Comparison of ENCODE assay signal across 8 cellular contexts in genomic region chr6:42890311-42891198, GRCh38. TPM values are rescaled to one million over a fixed set of nuclear protein-coding genes. Genes with fewer than 3 reads are reported as not detected.
DNase-seq lines count a peak whose midpoint lies in the region; ATAC-seq and TF ChIP-seq lines count a peak whose summit lies in the region.

No MANE protein-coding gene starts in this region.

- H3K4me3 Mint-ChIP-seq in activated naive CD8-positive, alpha-beta T cell = peak overlapping the region; percentile 95
- peak overlapping the region; percentile 88 for H3K4me3 Mint-ChIP-seq in glutamatergic neuron (ENCODE audit: unreplicated experiment)

- H3K27me3 ChIP-seq in osteoblast (ENCODE audit: insufficient read depth, low read length) (no peaks in the 10 kb centered on the region), testis (no peaks in the 10 kb centered on the region)

- H3K79me2 ChIP-seq in osteoblast (ENCODE audit: insufficient read depth, low read length) = peaks cover 6% of the 10 kb centered on the region

- H4K20me1 ChIP-seq in osteoblast (ENCODE audit: insufficient read depth, low read length) = no peaks in the 10 kb centered on the region

- TF ChIP-seq POLR2A in testis (IDR thresholded peaks at IDR 0.05) = no peak

- peaks cover 28% of the 10 kb centered on the region for H3K4me1 Mint-ChIP-seq in activated naive CD8-positive, alpha-beta T cell (ENCODE audit: low read depth)
- peaks cover 4% of the 10 kb centered on the region for H3K4me1 Mint-ChIP-seq in glutamatergic neuron (ENCODE audit: low read depth, unreplicated experiment)

- H3K4me1 ChIP-seq in osteoblast (ENCODE audit: insufficient read depth, low read length) (peaks cover 9% of the 10 kb centered on the region), testis (peaks cover 21% of the 10 kb centered on the region)

- CTCF ChIA-PET in HEK293T (lab: Yijun Ruan, JAX) = interaction anchor here (1.3 kb wide), 1 partner anchor 229 kb away, joined by 4 read pairs; no protein-coding TSS in a partner anchor

- H3K4me3 ChIP-seq in osteoblast (ENCODE audit: insufficient read depth, low read length) = peak overlapping the region; percentile 88
- H3K4me3 ChIP-seq in testis = peak overlapping the region; percentile 68 to 83

- H3K27ac ChIP-seq in osteoblast (ENCODE audit: low read depth, low read length) = peak overlapping the region; percentile 93
- H3K27ac ChIP-seq in testis = peak overlapping the region; percentile 78 to 83

- H3K27me3 Mint-ChIP-seq in activated naive CD8-positive, alpha-beta T cell = no peaks in the 10 kb centered on the region
- peaks cover 3% of the 10 kb centered on the region for H3K27me3 Mint-ChIP-seq in glutamatergic neuron (ENCODE audit: unreplicated experiment)

- H3K27ac Mint-ChIP-seq in activated naive CD8-positive, alpha-beta T cell = peak overlapping the region; percentile 98
- H3K27ac Mint-ChIP-seq in glutamatergic neuron (ENCODE audit: unreplicated experiment) = peak overlapping the region; percentile 92

- ATAC-seq in SK-N-SH treated with all-trans-retinoic acid at 6 μM for 48 hours = peak; percentile 96

- H3K9me3 ChIP-seq in osteoblast (ENCODE audit: low read depth, low read length) = no peaks in the 10 kb centered on the region
- no peaks in the 10 kb centered on the region for H3K9me3 ChIP-seq in testis

- WGBS in testis, 2 donors = 0 to 1% methylated on average over 40 to 47 of the region's 63 CpGs

- POLR2A ChIA-PET in HEK293T (lab: Yijun Ruan, JAX) = interaction anchor here (0.9 to 3.6 kb wide), 2 partner anchors 10 to 39 kb away, joined by 3 to 15 read pairs; partner anchors contain the start of gene RPL7L1

- peak overlapping the region; percentile 86 for H2AFZ ChIP-seq in osteoblast (ENCODE audit: low read length)

- H3K9me3 Mint-ChIP-seq in activated naive CD8-positive, alpha-beta T cell (ENCODE audit: low read depth) = no peaks in the 10 kb centered on the region
- no peaks in the 10 kb centered on the region for H3K9me3 Mint-ChIP-seq in glutamatergic neuron (ENCODE audit: unreplicated experiment)

- TF ChIP-seq CTCF in glutamatergic neuron (IDR thresholded peaks at IDR 0.05; ENCODE audit: partially characterized antibody, unreplicated experiment) (no peak), osteoblast (IDR thresholded peaks at IDR 0.05; ENCODE audit: extremely low read depth, low read depth, low read length) (no peak), testis (IDR thresholded peaks at IDR 0.05) (no peak)

- DNase-seq in GM03348 (ENCODE audit: low spot score) = peak; percentile 97
- peak; percentile 86 for DNase-seq in HEK293T (ENCODE audit: extremely low spot score)
- peak; percentile 93 for DNase-seq in NAMALWA (ENCODE audit: low spot score)
- peak; percentile 93 for DNase-seq in glutamatergic neuron
- peak; percentile 94 for DNase-seq in osteoblast (ENCODE audit: insufficient read length, low spot score, missing footprints)
- peak; percentile 97 for DNase-seq in testis

- H3K36me3 Mint-ChIP-seq in activated naive CD8-positive, alpha-beta T cell = no peaks in the 10 kb centered on the region
- no peaks in the 10 kb centered on the region for H3K36me3 Mint-ChIP-seq in glutamatergic neuron (ENCODE audit: unreplicated experiment)

- intact Hi-C loops in testis (cut with DNase I; ENCODE audit: low total_unique reads) = no loop called here

- H3K36me3 ChIP-seq in osteoblast (ENCODE audit: insufficient read depth, low read length) (peaks cover 18% of the 10 kb centered on the region), testis (ENCODE audit: low read depth, missing control alignments) (no peaks in the 10 kb centered on the region)

- H3K4me2 ChIP-seq in osteoblast (ENCODE audit: insufficient read depth, low read length) = peak overlapping the region; percentile 91

TF ChIP-seq in HEK293T, 16 proteins besides CTCF, POLR2A, EP300 and RAD21:
- TF ChIP-seq HDGF (IDR thresholded peaks at IDR 0.05; ENCODE audit: borderline replicate concordance) (no peak), CTBP1 (IDR thresholded peaks at IDR 0.05; ENCODE audit: borderline replicate concordance) (no peak), NFRKB (IDR thresholded peaks at IDR 0.05) (no peak), FOXK2 (IDR thresholded peaks at IDR 0.05) (no peak), L3MBTL2 (conservative IDR thresholded peaks at IDR 0.05) (peak; percentile 71), ARNT (IDR thresholded peaks at IDR 0.05) (no peak), ELF4 (IDR thresholded peaks at IDR 0.05) (peak; percentile 91), FOXM1 (IDR thresholded peaks at IDR 0.05; ENCODE audit: borderline replicate concordance) (no peak; the same call in 1 of the 2 replicates), BHLHE40 (IDR thresholded peaks at IDR 0.05; ENCODE audit: borderline replicate concordance) (peak; percentile 53; the same call in 1 of the 2 replicates), FOXA1 (IDR thresholded peaks at IDR 0.05) (no peak), PKNOX1 (IDR thresholded peaks at IDR 0.05) (peak; percentile 28; the same call in 1 of the 2 replicates)

TF ChIP-seq in SK-N-SH treated with all-trans-retinoic acid at 6 μM for 48 hours, 23 proteins besides CTCF, POLR2A, EP300 and RAD21 (continues in another document):
- TF ChIP-seq TCF4 (CRISPR knock-in tag; IDR thresholded peaks at IDR 0.05; ENCODE audit: borderline replicate concordance) (0 out of 2 replicates have a peak, but pooled peaks have one; percentile 10), GLIS3 (CRISPR knock-in tag; IDR thresholded peaks at IDR 0.05) (peak; percentile 96), TOX (CRISPR knock-in tag; IDR thresholded peaks at IDR 0.05; ENCODE audit: borderline replicate concordance) (peak; percentile 28; the same call in 1 of the 2 replicates), ZNF565 (CRISPR knock-in tag; conservative IDR thresholded peaks at IDR 0.05; ENCODE audit: low read depth) (no peak), CSRNP3 (CRISPR knock-in tag; IDR thresholded peaks at IDR 0.05) (no peak), RARB (CRISPR knock-in tag; IDR thresholded peaks at IDR 0.05) (no peak; the same call in 1 of the 2 replicates), CSDC2 (CRISPR knock-in tag; IDR thresholded peaks at IDR 0.05) (no peak), OSR1 (CRISPR knock-in tag; IDR thresholded peaks at IDR 0.05) (no peak), ZFP3 (CRISPR knock-in tag; IDR thresholded peaks at IDR 0.05) (no peak), ZFP30 (CRISPR knock-in tag; IDR thresholded peaks at IDR 0.05) (no peak), ESRRG (CRISPR knock-in tag; IDR thresholded peaks at IDR 0.05) (no peak)
- TF ChIP-seq, protein P1, sequence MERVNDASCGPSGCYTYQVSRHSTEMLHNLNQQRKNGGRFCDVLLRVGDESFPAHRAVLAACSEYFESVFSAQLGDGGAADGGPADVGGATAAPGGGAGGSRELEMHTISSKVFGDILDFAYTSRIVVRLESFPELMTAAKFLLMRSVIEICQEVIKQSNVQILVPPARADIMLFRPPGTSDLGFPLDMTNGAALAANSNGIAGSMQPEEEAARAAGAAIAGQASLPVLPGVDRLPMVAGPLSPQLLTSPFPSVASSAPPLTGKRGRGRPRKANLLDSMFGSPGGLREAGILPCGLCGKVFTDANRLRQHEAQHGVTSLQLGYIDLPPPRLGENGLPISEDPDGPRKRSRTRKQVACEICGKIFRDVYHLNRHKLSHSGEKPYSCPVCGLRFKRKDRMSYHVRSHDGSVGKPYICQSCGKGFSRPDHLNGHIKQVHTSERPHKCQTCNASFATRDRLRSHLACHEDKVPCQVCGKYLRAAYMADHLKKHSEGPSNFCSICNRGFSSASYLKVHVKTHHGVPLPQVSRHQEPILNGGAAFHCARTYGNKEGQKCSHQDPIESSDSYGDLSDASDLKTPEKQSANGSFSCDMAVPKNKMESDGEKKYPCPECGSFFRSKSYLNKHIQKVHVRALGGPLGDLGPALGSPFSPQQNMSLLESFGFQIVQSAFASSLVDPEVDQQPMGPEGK (CRISPR knock-in tag; IDR thresholded peaks at IDR 0.05; ENCODE audit: borderline replicate concordance) = no peak; the same call in 1 of the 2 replicates
- TF ChIP-seq, protein P2, sequence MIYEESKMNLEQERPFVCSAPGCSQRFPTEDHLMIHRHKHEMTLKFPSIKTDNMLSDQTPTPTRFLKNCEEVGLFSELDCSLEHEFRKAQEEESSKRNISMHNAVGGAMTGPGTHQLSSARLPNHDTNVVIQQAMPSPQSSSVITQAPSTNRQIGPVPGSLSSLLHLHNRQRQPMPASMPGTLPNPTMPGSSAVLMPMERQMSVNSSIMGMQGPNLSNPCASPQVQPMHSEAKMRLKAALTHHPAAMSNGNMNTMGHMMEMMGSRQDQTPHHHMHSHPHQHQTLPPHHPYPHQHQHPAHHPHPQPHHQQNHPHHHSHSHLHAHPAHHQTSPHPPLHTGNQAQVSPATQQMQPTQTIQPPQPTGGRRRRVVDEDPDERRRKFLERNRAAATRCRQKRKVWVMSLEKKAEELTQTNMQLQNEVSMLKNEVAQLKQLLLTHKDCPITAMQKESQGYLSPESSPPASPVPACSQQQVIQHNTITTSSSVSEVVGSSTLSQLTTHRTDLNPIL (CRISPR knock-in tag; IDR thresholded peaks at IDR 0.05; ENCODE audit: low read depth) = no peak; the same call in 1 of the 2 replicates

RNA-seq across cellular contexts. Expression of gene RPL7L1, which starts 11.1 kb away (rescaled TPM):
- 80.2 TPM for total RNA-seq in glutamatergic neuron (ENCODE audit: unreplicated experiment)
- total RNA-seq in osteoblast = 112 and 128 TPM in 2 replicates
- total RNA-seq in testis = 10 to 100 TPM; 62.6 to 66.8 TPM
- 51.4 TPM for polyA plus RNA-seq in testis (ENCODE audit: insufficient read depth, low read depth, low replicate concordance)

RNA-seq across cellular contexts. Expression of gene PTCRA, which starts 25.3 kb away (rescaled TPM):
- not detected for total RNA-seq in glutamatergic neuron (ENCODE audit: unreplicated experiment)
- not detected in 2 replicates for total RNA-seq in osteoblast
- under 1 TPM in 1 of 2 donors, not detected in 1; 0.56 TPM for total RNA-seq in testis
- polyA plus RNA-seq in testis (ENCODE audit: insufficient read depth, low read depth, low replicate concordance) = not detected

RNA-seq across cellular contexts. Expression of gene CNPY3, which starts 38.7 kb away (rescaled TPM):
- 36.8 TPM for total RNA-seq in glutamatergic neuron (ENCODE audit: unreplicated experiment)
- total RNA-seq in osteoblast = 33.3 TPM in 2 replicates
- total RNA-seq in testis = 10 to 100 TPM; 40.4 to 46.7 TPM
- polyA plus RNA-seq in testis (ENCODE audit: insufficient read depth, low read depth, low replicate concordance) = 74.8 TPM

Comparison
In these comparisons a context has a peak if more than half of its experiments do, and no peak if none do; other contexts are left out.
1. Peak in every context shown above with its lines: DNase-seq, ATAC-seq, H3K4me3 ChIP-seq and H3K27ac ChIP-seq.